21 cellular contexts compared by ENCODE assay signal in the genomic region with DNA sequence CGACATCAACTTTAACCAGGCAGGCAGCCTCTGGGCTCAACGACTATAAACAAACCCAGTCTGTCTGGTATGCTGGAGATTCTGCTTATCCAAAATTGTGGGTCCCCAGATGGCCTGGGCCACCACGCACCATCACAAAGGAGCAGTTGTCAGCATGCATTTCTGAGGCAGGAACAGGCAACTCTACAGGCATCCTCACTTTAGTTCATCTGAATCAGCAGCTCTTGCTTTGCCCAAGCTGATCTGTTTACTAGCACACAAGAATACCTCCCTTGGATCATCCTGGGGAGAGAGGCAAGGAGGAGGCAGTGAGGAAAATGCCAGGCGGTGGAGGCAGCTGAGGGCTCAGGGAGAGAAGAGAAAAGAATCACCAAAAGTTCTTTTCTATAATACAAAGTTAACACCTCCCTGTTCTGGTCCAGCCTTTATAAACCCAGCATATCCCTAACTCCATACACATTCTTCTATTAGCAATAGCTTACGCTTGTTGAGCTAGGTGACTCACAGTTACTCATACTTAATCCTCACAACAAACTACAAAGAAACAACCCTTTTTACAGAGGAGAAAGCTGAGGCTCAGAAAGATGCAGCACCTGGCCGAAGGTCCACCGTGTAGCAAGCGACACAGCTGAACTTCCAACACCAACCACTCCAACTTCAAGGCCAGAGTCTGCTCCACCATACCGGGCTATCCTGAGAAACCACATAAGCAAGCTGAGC. TPM values are rescaled to one million over a fixed set of nuclear protein-coding genes. Genes with fewer than 3 reads are reported as not detected.
DNase-seq lines count a peak whose midpoint lies in the region; TF ChIP-seq lines count a peak whose summit lies in the region.
"Had no signal": no experiment of that assay in that cellular context is flagged by ENCODE, and none has a peak within 500 bp of the region (broad histone marks: within the 10 kb centered on the region; RNA-seq: fewer than 3 reads in every experiment).

No MANE protein-coding gene starts in this region.

- H2AK5ac ChIP-seq in mesenchymal stem cell (ENCODE audit: low read length, severe bottlenecking), result no peak overlapping the region

- WGBS in mammary epithelial cell (ENCODE audit: low coverage, missing lambda C conversion rate), result 66% methylated on average over 9 of the region's 9 CpGs
- 84% methylated on average over 8 of the region's 9 CpGs for WGBS in mesenchymal stem cell

- H3K4me3 ChIP-seq in mammary epithelial cell (replicated peaks in 1 of 3; ENCODE audit: insufficient read depth in 1 of 3, low read depth in 2 of 3, low read length in 3 of 3) (no peak overlapping the region), mesenchymal stem cell (ENCODE audit: insufficient read depth in 1 of 2, low read depth in 1 of 2, low read length in 2 of 2) (no peak overlapping the region)
- H3K4me3 ChIP-seq: cardiac muscle cell, GM12878, heart right ventricle, stomach had no signal

- H3K27ac Mint-ChIP-seq in osteocyte (ENCODE audit: unreplicated experiment), result no peak overlapping the region
- H3K27ac Mint-ChIP-seq: endodermal cell had no signal

- TF ChIP-seq CTCF in mammary epithelial cell (conservative IDR thresholded peaks at IDR 0.05 in 1 of 2, IDR thresholded peaks at IDR 0.05 in 1 of 2; ENCODE audit: extremely low read depth in 1 of 2, insufficient read depth in 1 of 2, low read depth in 1 of 2, low read length in 2 of 2), result no peak
- no peak for TF ChIP-seq CTCF in osteocyte (IDR thresholded peaks at IDR 0.05)

- intact Hi-C loops in mammary epithelial cell (cut with micrococcal nuclease), result loop anchor here (1.0 to 5.0 kb wide), 3 partner anchors 24 to 50 kb away; no protein-coding TSS in a partner anchor

- peaks cover 57% of the 10 kb centered on the region for H3K79me2 ChIP-seq in mammary epithelial cell (ENCODE audit: insufficient read depth, low read length)

- no peak overlapping the region for H3K23ac ChIP-seq in mesenchymal stem cell (ENCODE audit: low read length in 2 of 2)

- H4K20me1 ChIP-seq in mammary epithelial cell (ENCODE audit: insufficient read depth, low read length), result no peaks in the 10 kb centered on the region

- DNase-seq in Daoy (ENCODE audit: low read depth) (peak; percentile 15), LHCN-M2 (ENCODE audit: low read depth) (peak; percentile 74), mammary epithelial cell (peak; percentile 71), mesenchymal stem cell (peak; percentile 43), DMS153 treated with DMSO at 0.1 percent for 48 hours (lab: John Stamatoyannopoulos, UW; ENCODE audit: unreplicated experiment) (no peak), medulla oblongata (ENCODE audit: extremely low spot score) (no peak), NCI-H1105 (lab: John Stamatoyannopoulos, UW) (no peak), osteocyte (ENCODE audit: extremely low spot score, unreplicated experiment) (no peak)
- DNase-seq: activated CD4-positive, alpha-beta T cell treated with anti-CD3 and anti-CD28 coated beads for 1 hour; activated CD8-positive, alpha-beta memory T cell treated with anti-CD3 and anti-CD28 coated beads, Interleukin-2, amount 50 U/mL, for 4 hours; activated naive CD4-positive, alpha-beta T cell treated with anti-CD3 and anti-CD28 coated beads, Interleukin-2, amount 10 ng/mL, durations not matched to agents 7 days and 5 days; DND-41; endodermal cell; heart right ventricle; NCI-H187 treated with DMSO at 0.1 percent for 48 hours; NCI-H526 treated with DMSO at 0.1 percent for 48 hours; stomach had no signal

- H3K27ac ChIP-seq in mammary epithelial cell (ENCODE audit: insufficient read depth, low read depth, low read length) (peak overlapping the region; percentile 36), mesenchymal stem cell (ENCODE audit: low read length, poor library complexity, severe bottlenecking) (no peak overlapping the region)
- H3K27ac ChIP-seq: cardiac muscle cell, heart right ventricle, HL-60, stomach had no signal

- H2BK15ac ChIP-seq in mesenchymal stem cell (ENCODE audit: low read depth, poor library complexity, severe bottlenecking), result no peak overlapping the region

- H3K9ac ChIP-seq in mammary epithelial cell (ENCODE audit: insufficient read depth, low read length), result no peak overlapping the region
- no peak overlapping the region for H3K9ac ChIP-seq in mesenchymal stem cell (ENCODE audit: low read length)

- no peak overlapping the region for H2BK12ac ChIP-seq in mesenchymal stem cell (ENCODE audit: low read length in 2 of 2)

- H3K9me3 Mint-ChIP-seq in osteocyte (ENCODE audit: unreplicated experiment), result no peaks in the 10 kb centered on the region
- H3K9me3 Mint-ChIP-seq: activated naive CD4-positive, alpha-beta T cell treated with anti-CD3 and anti-CD28 coated beads, Interleukin-2, amount 10 ng/mL, durations not matched to agents 7 days and 5 days; endodermal cell; T-helper 1 cell treated with Interleukin-12 subunit alpha and Interleukin-12 subunit beta and Interleukin-4 antibody, amounts not matched to agents 30 μg/mL and 1 μg/mL, for 36 hours had no signal

- no peak overlapping the region for H3K4me2 ChIP-seq in mammary epithelial cell (ENCODE audit: insufficient read depth, low read depth, low read length)
- H3K4me2 ChIP-seq in mesenchymal stem cell (ENCODE audit: low read length, poor library complexity, severe bottlenecking), result no peak overlapping the region

- H3K27me3 Mint-ChIP-seq in osteocyte (ENCODE audit: unreplicated experiment), result no peaks in the 10 kb centered on the region
- H3K27me3 Mint-ChIP-seq: activated naive CD4-positive, alpha-beta T cell treated with anti-CD3 and anti-CD28 coated beads, Interleukin-2, amount 10 ng/mL, durations not matched to agents 7 days and 5 days had no signal

- BruUV-seq in mammary epithelial cell (replicated peaks; lab: Mats Ljungman, UMichigan), result no TSS peak

- no peak overlapping the region for H3K18ac ChIP-seq in mesenchymal stem cell (ENCODE audit: low read depth in 1 of 2, low read length in 2 of 2)

- peaks cover 8% of the 10 kb centered on the region for H3K4me1 ChIP-seq in mammary epithelial cell (ENCODE audit: insufficient read depth, low read length)
- H3K4me1 ChIP-seq in mesenchymal stem cell (ENCODE audit: control insufficient read depth, insufficient read depth, low read depth, low read length), result peaks cover 7% of the 10 kb centered on the region
- H3K4me1 ChIP-seq: stomach had no signal

- H2BK120ac ChIP-seq in mesenchymal stem cell (ENCODE audit: low read depth, low read length), result no peak overlapping the region

- dilution Hi-C loops in mammary epithelial cell (cut with HindIII; ENCODE audit: low sequenced_read_pairs), result no loop called here

- peaks cover 48% of the 10 kb centered on the region for H3K79me1 ChIP-seq in mesenchymal stem cell (replicated peaks; ENCODE audit: low read length, poor library complexity, severe bottlenecking)

- in situ Hi-C loops in mammary epithelial cell (cut with MboI; ENCODE audit: low sequenced_read_pairs in 2 of 2), result no loop called here

- H3K14ac ChIP-seq in mesenchymal stem cell (ENCODE audit: low read length in 2 of 2), result no peak overlapping the region

- H4K8ac ChIP-seq in mesenchymal stem cell (ENCODE audit: low read length), result no peak overlapping the region

- H3K27me3 ChIP-seq in mammary epithelial cell (ENCODE audit: insufficient read depth, low read length) (no peaks in the 10 kb centered on the region), mesenchymal stem cell (ENCODE audit: control insufficient read depth in 1 of 2, insufficient read depth in 1 of 2, low read length in 2 of 2) (no peaks in the 10 kb centered on the region)
- H3K27me3 ChIP-seq: cardiac muscle cell, heart right ventricle, stomach had no signal

- H2AFZ ChIP-seq in mammary epithelial cell (ENCODE audit: low read depth, low read length), result no peak overlapping the region
- H2AFZ ChIP-seq in mesenchymal stem cell (ENCODE audit: low read depth, low read length), result no peak overlapping the region

- H2BK5ac ChIP-seq in mesenchymal stem cell (ENCODE audit: low read depth, low read length, poor library complexity, severe bottlenecking), result no peak overlapping the region

- H3K9me3 ChIP-seq in mammary epithelial cell (replicated peaks; ENCODE audit: insufficient read depth, low read length) (no peaks in the 10 kb centered on the region), mesenchymal stem cell (ENCODE audit: control insufficient read depth, low read length) (no peaks in the 10 kb centered on the region)
- H3K9me3 ChIP-seq: heart right ventricle, stomach had no signal

- H3K4ac ChIP-seq in mesenchymal stem cell (ENCODE audit: low read depth in 1 of 2, low read length in 2 of 2), result no peak overlapping the region

- CTCF ChIA-PET in mammary epithelial cell (lab: Charles Lee; ENCODE audit: low non-redundant PET), result no interaction called here

- H3K4me3 Mint-ChIP-seq in osteocyte (ENCODE audit: unreplicated experiment), result no peak overlapping the region
- H3K4me3 Mint-ChIP-seq: activated naive CD4-positive, alpha-beta T cell treated with anti-CD3 and anti-CD28 coated beads, Interleukin-2, amount 10 ng/mL, durations not matched to agents 7 days and 5 days; endodermal cell; T-helper 1 cell treated with Interleukin-12 subunit alpha and Interleukin-12 subunit beta and Interleukin-4 antibody, amounts not matched to agents 30 μg/mL and 1 μg/mL, for 36 hours had no signal

- peaks cover 39% of the 10 kb centered on the region for H3K36me3 Mint-ChIP-seq in osteocyte (ENCODE audit: unreplicated experiment)

- H3K36me3 ChIP-seq in mammary epithelial cell (ENCODE audit: insufficient read depth, low read length) (peaks cover 20% of the 10 kb centered on the region), mesenchymal stem cell (ENCODE audit: control insufficient read depth in 1 of 2, insufficient read depth in 2 of 2, low read depth in 1 of 2, low read length in 2 of 2) (peaks cover 64 to 65% of the 10 kb centered on the region in 2 experiments)

- H3K4me1 Mint-ChIP-seq in osteocyte (ENCODE audit: unreplicated experiment), result peaks cover 11% of the 10 kb centered on the region
- H3K4me1 Mint-ChIP-seq: activated naive CD4-positive, alpha-beta T cell treated with anti-CD3 and anti-CD28 coated beads, Interleukin-2, amount 10 ng/mL, durations not matched to agents 7 days and 5 days had no signal

- no peak overlapping the region for H4K91ac ChIP-seq in mesenchymal stem cell (ENCODE audit: low read length)

RNA-seq across cellular contexts. Expression of gene ZDHHC3, which starts 33.6 kb away (rescaled TPM):
- 41.8 and 45.4 TPM in 2 replicates for total RNA-seq in Daoy (2014; rRNA removed; shearing (Covaris generic))
- total RNA-seq in LHCN-M2 (2014; rRNA removed), result 50.1 and 61.3 TPM in 2 replicates
- 61.0 TPM for polyA plus RNA-seq in LHCN-M2 (2012)
- total RNA-seq in mammary epithelial cell, result 100 to 1,000 TPM in 1 of 2 donors, 10 to 100 TPM in 1; 85.7 to 106 TPM
- 192 TPM for polyA plus RNA-seq in mammary epithelial cell
- 314 TPM for polyA minus RNA-seq in mammary epithelial cell
- 38.5 TPM for polyA plus RNA-seq in mesenchymal stem cell (2013, experiment 1 of 2)
- 39.8 TPM for polyA plus RNA-seq in mesenchymal stem cell (2013, experiment 2 of 2)
- 90.3 and 96.6 TPM in 2 replicates for total RNA-seq in osteocyte

RNA-seq across cellular contexts. Expression of gene EXOSC7, which starts 33.7 kb away (rescaled TPM):
- total RNA-seq in Daoy (2014; rRNA removed; shearing (Covaris generic)), result 84.0 and 85.5 TPM in 2 replicates
- total RNA-seq in LHCN-M2 (2014; rRNA removed) (53.7 and 58.7 TPM in 2 replicates), mammary epithelial cell (10 to 100 TPM; 34.5 to 59.8 TPM), osteocyte (36.7 and 39.8 TPM in 2 replicates)
- polyA plus RNA-seq in LHCN-M2 (2012), result 61.4 TPM
- 93.4 TPM for polyA plus RNA-seq in mammary epithelial cell
- 50.0 TPM for polyA minus RNA-seq in mammary epithelial cell
- polyA plus RNA-seq in mesenchymal stem cell (2013, experiment 1 of 2), result 26.9 TPM
- 28.5 TPM for polyA plus RNA-seq in mesenchymal stem cell (2013, experiment 2 of 2)

Comparison
In these comparisons a context has a peak if more than half of its experiments do, and no peak if none do; other contexts are left out.
1. DNase-seq: peak in Daoy (single experiment), LHCN-M2 (single experiment), mammary epithelial cell (single experiment) and mesenchymal stem cell (single experiment); none in DMS153 treated with DMSO at 0.1 percent for 48 hours (single experiment), medulla oblongata (single experiment), NCI-H1105 (single experiment) and osteocyte (single experiment).